8 cellular contexts compared by ENCODE assay signal in the genomic region with DNA sequence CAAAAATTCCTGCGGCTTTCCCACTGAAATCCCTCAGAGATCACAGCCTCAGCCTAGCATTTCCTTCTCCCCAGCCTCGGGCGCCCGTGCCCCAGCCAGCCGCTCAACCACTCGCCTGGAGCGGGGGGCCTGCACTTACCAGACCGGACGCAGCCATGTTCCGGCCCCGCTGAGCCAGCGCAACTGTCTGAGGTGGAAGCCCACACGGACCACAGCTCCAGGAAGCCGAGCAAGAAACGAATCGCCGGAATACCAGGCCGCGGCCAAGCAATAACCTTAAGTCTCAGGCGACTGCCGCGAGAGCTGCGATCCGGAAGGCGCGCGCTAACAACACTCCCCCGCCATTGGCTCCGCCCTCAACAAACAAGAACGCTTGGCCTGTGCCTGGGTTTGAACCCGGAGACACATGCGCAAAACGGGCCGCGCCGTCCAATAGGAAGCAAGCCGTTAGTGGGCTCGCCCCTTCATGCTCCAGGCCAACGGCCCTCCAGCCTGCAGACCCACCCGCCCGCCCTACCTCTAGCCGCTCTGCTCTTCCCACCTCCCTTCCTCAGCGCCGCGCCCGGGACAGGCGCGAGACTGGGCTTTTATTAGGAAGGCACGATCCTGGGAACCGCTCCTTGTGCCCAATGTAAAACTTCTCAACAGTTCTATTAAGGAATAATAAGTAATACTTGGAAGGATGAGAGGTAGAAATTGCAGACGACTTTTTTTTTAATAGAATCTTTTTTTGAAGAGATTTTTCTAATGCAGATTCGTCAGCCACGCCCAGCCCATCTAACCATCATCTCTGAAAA. TPM values are rescaled to one million over a fixed set of nuclear protein-coding genes. Genes with fewer than 3 reads are reported as not detected.
DNase-seq lines count a peak whose midpoint lies in the region; ATAC-seq and TF ChIP-seq lines count a peak whose summit lies in the region.

A gene with protein sequence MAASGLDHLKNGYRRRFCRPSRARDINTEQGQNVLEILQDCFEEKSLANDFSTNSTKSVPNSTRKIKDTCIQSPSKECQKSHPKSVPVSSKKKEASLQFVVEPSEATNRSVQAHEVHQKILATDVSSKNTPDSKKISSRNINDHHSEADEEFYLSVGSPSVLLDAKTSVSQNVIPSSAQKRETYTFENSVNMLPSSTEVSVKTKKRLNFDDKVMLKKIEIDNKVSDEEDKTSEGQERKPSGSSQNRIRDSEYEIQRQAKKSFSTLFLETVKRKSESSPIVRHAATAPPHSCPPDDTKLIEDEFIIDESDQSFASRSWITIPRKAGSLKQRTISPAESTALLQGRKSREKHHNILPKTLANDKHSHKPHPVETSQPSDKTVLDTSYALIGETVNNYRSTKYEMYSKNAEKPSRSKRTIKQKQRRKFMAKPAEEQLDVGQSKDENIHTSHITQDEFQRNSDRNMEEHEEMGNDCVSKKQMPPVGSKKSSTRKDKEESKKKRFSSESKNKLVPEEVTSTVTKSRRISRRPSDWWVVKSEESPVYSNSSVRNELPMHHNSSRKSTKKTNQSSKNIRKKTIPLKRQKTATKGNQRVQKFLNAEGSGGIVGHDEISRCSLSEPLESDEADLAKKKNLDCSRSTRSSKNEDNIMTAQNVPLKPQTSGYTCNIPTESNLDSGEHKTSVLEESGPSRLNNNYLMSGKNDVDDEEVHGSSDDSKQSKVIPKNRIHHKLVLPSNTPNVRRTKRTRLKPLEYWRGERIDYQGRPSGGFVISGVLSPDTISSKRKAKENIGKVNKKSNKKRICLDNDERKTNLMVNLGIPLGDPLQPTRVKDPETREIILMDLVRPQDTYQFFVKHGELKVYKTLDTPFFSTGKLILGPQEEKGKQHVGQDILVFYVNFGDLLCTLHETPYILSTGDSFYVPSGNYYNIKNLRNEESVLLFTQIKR (minus strand): TSS at position 305 of the 797 bp plus-strand sequence. CDS start 148 bp downstream, at position 157.

- peaks cover 31% of the 10 kb centered on the region for H3K4me1 Mint-ChIP-seq in nephron progenitor cell
- H3K4me1 Mint-ChIP-seq in stimulated activated naive CD8-positive, alpha-beta T cell treated with anti-CD3 and anti-CD28 coated beads, Interleukin-15, amount 100 ng/mL, for 72 hours: peaks cover 36% of the 10 kb centered on the region

- H3K4me3 ChIP-seq in H7 (ENCODE audit: insufficient read depth, low read depth, low read length) (peak within 1 kb of the TSS; percentile 71), fibroblast of the aortic adventitia (ENCODE audit: low read depth, low read length) (peak within 1 kb of the TSS; percentile 79)

- H3K9me3 Mint-ChIP-seq in nephron progenitor cell: no peaks in the 10 kb centered on the region
- no peaks in the 10 kb centered on the region for H3K9me3 Mint-ChIP-seq in stimulated activated naive CD8-positive, alpha-beta T cell treated with anti-CD3 and anti-CD28 coated beads, Interleukin-15, amount 100 ng/mL, for 72 hours

- H3K36me3 Mint-ChIP-seq in nephron progenitor cell (ENCODE audit: low read depth): peaks cover 20% of the 10 kb centered on the region

- peak within 1 kb of the TSS; percentile 99 for H3K27ac Mint-ChIP-seq in nephron progenitor cell
- peak within 1 kb of the TSS; percentile 99 to 100 for H3K27ac Mint-ChIP-seq in stimulated activated naive CD8-positive, alpha-beta T cell treated with anti-CD3 and anti-CD28 coated beads, Interleukin-15, amount 100 ng/mL, for 72 hours

- peak; percentile 97 for ATAC-seq in stimulated activated naive CD8-positive, alpha-beta T cell treated with anti-CD3 and anti-CD28 coated beads, Interleukin-15, amount 100 ng/mL, for 72 hours

- TF ChIP-seq CTCF in fibroblast of the aortic adventitia (IDR thresholded peaks at IDR 0.05; ENCODE audit: insufficient read depth, low read length) (no peak), nephron progenitor cell (IDR thresholded peaks at IDR 0.05) (no peak)

- H3K36me3 ChIP-seq in H7 (replicated peaks; ENCODE audit: control insufficient read depth, insufficient read depth, low read length): no peaks in the 10 kb centered on the region; the same call in 1 of the 2 replicates

- peak within 1 kb of the TSS; percentile 97 for H3K4me3 Mint-ChIP-seq in nephron progenitor cell
- peak within 1 kb of the TSS; percentile 99 for H3K4me3 Mint-ChIP-seq in stimulated activated naive CD8-positive, alpha-beta T cell treated with anti-CD3 and anti-CD28 coated beads, Interleukin-15, amount 100 ng/mL, for 72 hours

- DNase-seq in ELF-1 (ENCODE audit: low read depth, low spot score): peak; percentile 98
- peak; percentile 90 for DNase-seq in H7
- peak; percentile 96 for DNase-seq in M059J (ENCODE audit: low read depth)
- peak; percentile 97 to 98 for DNase-seq in SHP77 (lab: John Stamatoyannopoulos, UW)
- DNase-seq in activated effector memory CD4-positive, alpha-beta T cell treated with Interleukin-2 at 50 U/mL for 16 hours: peak; percentile 84
- DNase-seq in fibroblast of the aortic adventitia (ENCODE audit: low read depth): peak; percentile 97
- DNase-seq in nephron progenitor cell: peak; percentile 94
- DNase-seq in stimulated activated naive CD8-positive, alpha-beta T cell treated with anti-CD3 and anti-CD28 coated beads, Interleukin-15, amount 100 ng/mL, for 72 hours: peak; percentile 90 to 95

- H3K27me3 Mint-ChIP-seq in nephron progenitor cell (ENCODE audit: low read depth, poor library complexity): no peaks in the 10 kb centered on the region
- no peaks in the 10 kb centered on the region for H3K27me3 Mint-ChIP-seq in stimulated activated naive CD8-positive, alpha-beta T cell treated with anti-CD3 and anti-CD28 coated beads, Interleukin-15, amount 100 ng/mL, for 72 hours

- no peaks in the 10 kb centered on the region for H3K27me3 ChIP-seq in H7 (ENCODE audit: control insufficient read depth, insufficient read depth, low read length)

RNA-seq across cellular contexts. Expression of the gene that starts here (rescaled TPM):
- total RNA-seq in H7 (2014; rRNA removed; shearing (Covaris generic)): 9.7 and 16.9 TPM in 2 replicates
- 6.2 and 9.6 TPM in 2 replicates for total RNA-seq in M059J (2014; rRNA removed; shearing (Covaris generic))
- total RNA-seq in fibroblast of the aortic adventitia (ENCODE audit: low replicate concordance): 27.4 and 30.5 TPM in 2 replicates

Comparison
In these comparisons a context has a peak if more than half of its experiments do, and no peak if none do; other contexts are left out.
1. Peak in every context shown above with its lines: DNase-seq, ATAC-seq and H3K4me3 ChIP-seq.